Comparison of ENCODE assay signal across 10 cellular contexts in genomic region chr13:28268800-28269223, GRCh38.
A peak's percentile ranks its signal among the peaks of the same experiment; 100 is the strongest.
DNase-seq lines count a peak whose midpoint lies in the region; ATAC-seq and TF ChIP-seq lines count a peak whose summit lies in the region.
"Had no signal": no experiment of that assay in that cellular context is flagged by ENCODE, and none has a peak within 500 bp of the region (broad histone marks: within the 10 kb centered on the region; RNA-seq: fewer than 3 reads in every experiment).

No MANE protein-coding gene starts in this region.

- no peak overlapping the region for H3K4me3 ChIP-seq in esophagus muscularis mucosa

- H3K27me3 ChIP-seq in esophagus muscularis mucosa, result no peaks in the 10 kb centered on the region

- no peak overlapping the region for H3K27ac ChIP-seq in esophagus muscularis mucosa (replicated peaks in 1 of 4)

- H3K36me3 Mint-ChIP-seq in activated T-cell treated with anti-CD3 and anti-CD28 coated beads, Interleukin-2, amount 50 U/mL, for 4 hours (ENCODE audit: insufficient read depth), result peaks cover 32% of the 10 kb centered on the region
- H3K36me3 Mint-ChIP-seq in stimulated activated memory B cell treated with anti-CD40 and anti-IgM and Interleukin-4, amounts not matched to agents 10 μg/mL and 1 μg/mL and 100 μg/mL, for 72 hours, result peaks cover 45% of the 10 kb centered on the region

- TF ChIP-seq POLR2A in esophagus muscularis mucosa (IDR thresholded peaks at IDR 0.05; ENCODE audit: low read depth), result no peak

- no peaks in the 10 kb centered on the region for H3K27me3 Mint-ChIP-seq in activated T-cell treated with anti-CD3 and anti-CD28 coated beads, Interleukin-2, amount 50 U/mL, for 4 hours (ENCODE audit: low read depth)
- H3K27me3 Mint-ChIP-seq in stimulated activated memory B cell treated with anti-CD40 and anti-IgM and Interleukin-4, amounts not matched to agents 10 μg/mL and 1 μg/mL and 100 μg/mL, for 72 hours, result no peaks in the 10 kb centered on the region

- DNase-seq in activated T-cell treated with anti-CD3 and anti-CD28 coated beads, Interleukin-2, amount 50 U/mL, for 4 hours, result no peak
- DNase-seq in activated T-cell treated with anti-CD3 and anti-CD28 coated beads, Interleukin-2, amount 50 U/mL, for 48 hours, result no peak
- DNase-seq in NAMALWA (ENCODE audit: low spot score), result peak; percentile 91
- DNase-seq in DMS53 treated with DMSO at 0.1 percent for 48 hours (lab: John Stamatoyannopoulos, UW; ENCODE audit: unreplicated experiment), result no peak
- DNase-seq in left colon, result no peak
- no peak for DNase-seq in esophagus muscularis mucosa (ENCODE audit: extremely low spot score)
- DNase-seq: right cardiac atrium had no signal

- H3K4me1 Mint-ChIP-seq in activated T-cell treated with anti-CD3 and anti-CD28 coated beads, Interleukin-2, amount 50 U/mL, for 4 hours (ENCODE audit: low read depth), result peaks cover 10% of the 10 kb centered on the region
- H3K4me1 Mint-ChIP-seq in stimulated activated memory B cell treated with anti-CD40 and anti-IgM and Interleukin-4, amounts not matched to agents 10 μg/mL and 1 μg/mL and 100 μg/mL, for 72 hours, result peaks cover 16% of the 10 kb centered on the region

- no peak for TF ChIP-seq EP300 in esophagus muscularis mucosa (IDR thresholded peaks at IDR 0.05)

- TF ChIP-seq CTCF in esophagus muscularis mucosa (IDR thresholded peaks at IDR 0.05), result no peak

- H3K36me3 ChIP-seq in esophagus muscularis mucosa, result peaks cover 14 to 56% (median 35%) of the 10 kb centered on the region in 4 donors

- no peak overlapping the region for H3K4me3 Mint-ChIP-seq in activated T-cell treated with anti-CD3 and anti-CD28 coated beads, Interleukin-2, amount 50 U/mL, for 4 hours
- no peak overlapping the region for H3K4me3 Mint-ChIP-seq in stimulated activated memory B cell treated with anti-CD40 and anti-IgM and Interleukin-4, amounts not matched to agents 10 μg/mL and 1 μg/mL and 100 μg/mL, for 72 hours

- H3K9me3 ChIP-seq in esophagus muscularis mucosa, result no peaks in the 10 kb centered on the region

- ATAC-seq in activated T-cell treated with anti-CD3 and anti-CD28 coated beads, Interleukin-2, amount 50 U/mL, for 4 hours, result peak; percentile 91 to 92
- ATAC-seq in HG02884 (IDR thresholded peaks at IDR 0.05; ENCODE audit: unreplicated experiment), result peak; percentile 96
- ATAC-seq in stimulated activated memory B cell treated with anti-CD40 and anti-IgM and Interleukin-4, amounts not matched to agents 10 μg/mL and 1 μg/mL and 100 μg/mL, for 72 hours, result peak; percentile 98
- no peak for ATAC-seq in left colon
- ATAC-seq: HepG2, right cardiac atrium had no signal

- intact Hi-C loops in left colon (cut with DNase I, micrococcal nuclease), result no loop called here
- intact Hi-C loops in esophagus muscularis mucosa (cut with DNase I), result no loop called here

- H3K4me1 ChIP-seq in esophagus muscularis mucosa, result no peaks in the 10 kb centered on the region

- H3K27ac Mint-ChIP-seq in stimulated activated memory B cell treated with anti-CD40 and anti-IgM and Interleukin-4, amounts not matched to agents 10 μg/mL and 1 μg/mL and 100 μg/mL, for 72 hours, result peak overlapping the region; percentile 19

- peaks cover 5% of the 10 kb centered on the region for H3K9me3 Mint-ChIP-seq in activated T-cell treated with anti-CD3 and anti-CD28 coated beads, Interleukin-2, amount 50 U/mL, for 4 hours
- H3K9me3 Mint-ChIP-seq in stimulated activated memory B cell treated with anti-CD40 and anti-IgM and Interleukin-4, amounts not matched to agents 10 μg/mL and 1 μg/mL and 100 μg/mL, for 72 hours, result peaks cover 6% of the 10 kb centered on the region
